9 cellular contexts compared by ENCODE assay signal in genomic region chr7:15326044-15326644, GRCh38.
DNase-seq lines count a peak whose midpoint lies in the region; ATAC-seq, FAIRE-seq and TF ChIP-seq lines count a peak whose summit lies in the region.
"Had no signal": no experiment of that assay in that cellular context is flagged by ENCODE, and none has a peak within 500 bp of the region (broad histone marks: within the 10 kb centered on the region; RNA-seq: fewer than 3 reads in every experiment).

No MANE protein-coding gene starts in this region.

- peak; percentile 35 to 58 for DNase-seq in cardiac muscle cell (ENCODE audit: low read depth in 1 of 2, low spot score in 1 of 2)
- no peak for DNase-seq in right cardiac atrium
- peak; percentile 38 for DNase-seq in NCI-H345 treated with DMSO at 0.1 percent for 48 hours (lab: John Stamatoyannopoulos, UW; ENCODE audit: unreplicated experiment)
- peak; percentile 3 for DNase-seq in retinal pigment epithelial cell (ENCODE audit: low read depth)
- DNase-seq in activated CD8-positive, alpha-beta memory T cell treated with anti-CD3 and anti-CD28 coated beads for 24 hours, result no peak
- DNase-seq: activated naive CD8-positive, alpha-beta T cell treated with anti-CD3 and anti-CD28 coated beads, Interleukin-2, amount 10 ng/mL, durations not matched to agents 7 days and 5 days had no signal

- H3K27ac ChIP-seq in cardiac muscle cell, result no peak overlapping the region
- no peak overlapping the region for H3K27ac ChIP-seq in right cardiac atrium (ENCODE audit: low read length)

- H3K27me3 ChIP-seq in cardiac muscle cell (no peaks in the 10 kb centered on the region), right cardiac atrium (ENCODE audit: control insufficient read depth, insufficient read depth) (no peaks in the 10 kb centered on the region)

- intact Hi-C loops in right cardiac atrium (cut with DNase I), result no loop called here

- no peaks in the 10 kb centered on the region for H3K9me3 ChIP-seq in cardiac muscle cell (ENCODE audit: low read depth)
- no peaks in the 10 kb centered on the region for H3K9me3 ChIP-seq in right cardiac atrium (ENCODE audit: control insufficient read depth, low read length)

- H3K4me1 ChIP-seq in cardiac muscle cell (ENCODE audit: low read depth) (no peaks in the 10 kb centered on the region), right cardiac atrium (ENCODE audit: control insufficient read depth, insufficient read depth, low read length) (no peaks in the 10 kb centered on the region)

- ATAC-seq in right cardiac atrium (no peak), GM18511 (IDR thresholded peaks at IDR 0.05; ENCODE audit: unreplicated experiment) (no peak), HG03135 (IDR thresholded peaks at IDR 0.05; ENCODE audit: unreplicated experiment) (no peak)

- H3K4me3 ChIP-seq in cardiac muscle cell (no peak overlapping the region), right cardiac atrium (ENCODE audit: low read length) (no peak overlapping the region), retinal pigment epithelial cell (ENCODE audit: low read length) (no peak overlapping the region)

- 64% methylated on average over 3 of the region's 3 CpGs for WGBS in right cardiac atrium

- H3K36me3 ChIP-seq in cardiac muscle cell, result no peaks in the 10 kb centered on the region

- TF ChIP-seq CTCF in cardiac muscle cell (IDR thresholded peaks at IDR 0.05; ENCODE audit: low read depth, low read length), result peak; percentile 58
- TF ChIP-seq CTCF in retinal pigment epithelial cell (conservative IDR thresholded peaks at IDR 0.05; ENCODE audit: low read depth, low read length), result peak; percentile 71

- peak; percentile 64 for FAIRE-seq in endometrium (lab: Jason Lieb, UNC)

Comparison
In these comparisons a context has a peak if more than half of its experiments do, and no peak if none do; other contexts are left out.
1. DNase-seq: peak in cardiac muscle cell (2 of 2), NCI-H345 treated with DMSO at 0.1 percent for 48 hours (single experiment) and retinal pigment epithelial cell (single experiment); none in right cardiac atrium (0 of 3) and activated CD8-positive, alpha-beta memory T cell treated with anti-CD3 and anti-CD28 coated beads for 24 hours (single experiment).